In the genomic region with DNA sequence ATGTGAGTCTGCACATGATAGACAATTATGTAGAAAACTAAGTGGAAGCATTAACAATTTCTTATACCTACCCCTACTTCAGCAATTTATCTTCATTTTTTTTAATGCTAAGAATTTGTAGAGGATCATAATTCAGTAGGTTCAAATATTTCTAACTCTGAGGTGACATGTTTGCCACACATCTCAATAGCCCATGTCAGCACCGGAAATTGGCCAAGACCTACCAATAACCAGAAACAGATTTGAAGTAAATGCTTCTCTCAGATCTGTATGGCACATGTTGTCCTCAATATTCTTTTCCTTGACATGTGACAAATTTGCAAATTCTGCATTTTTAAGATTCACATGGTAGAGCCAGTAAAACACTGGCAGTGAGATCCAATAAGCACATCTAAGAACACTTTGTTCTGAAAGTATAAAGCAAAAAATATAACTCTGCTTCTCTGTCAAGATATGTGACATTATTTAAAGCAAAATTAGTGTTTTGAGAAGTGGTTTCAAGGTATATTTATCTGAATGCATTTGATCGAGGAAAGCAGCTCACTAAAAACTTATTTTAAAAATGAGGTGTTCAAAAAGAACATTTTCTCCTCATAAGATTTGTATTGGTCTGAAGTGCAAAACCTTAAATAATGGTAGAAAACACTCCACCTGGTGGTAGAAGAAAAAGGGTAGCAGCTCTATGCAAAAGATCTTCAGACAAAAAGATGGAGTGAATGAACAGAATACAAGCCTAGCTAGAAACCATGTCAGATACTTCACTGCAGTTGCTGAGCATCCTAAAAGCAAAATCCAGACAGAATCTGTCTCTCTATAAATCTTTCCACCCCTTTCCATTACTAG, we compare ENCODE assay signal across 9 cellular contexts.
DNase-seq lines count a peak whose midpoint lies in the region; ATAC-seq and TF ChIP-seq lines count a peak whose summit lies in the region.
"Had no signal": no experiment of that assay in that cellular context is flagged by ENCODE, and none has a peak within 500 bp of the region (broad histone marks: within the 10 kb centered on the region; RNA-seq: fewer than 3 reads in every experiment).

No MANE protein-coding gene starts in this region.

- H4K91ac ChIP-seq in IMR-90 (ENCODE audit: insufficient read depth, low read depth, low read length): no peak overlapping the region

- dilution Hi-C loops in IMR-90 (cut with HindIII; ENCODE audit: low sequenced_read_pairs, unreplicated experiment): no loop called here

- H3K9me3 ChIP-seq in IMR-90 (ENCODE audit: control insufficient read depth, insufficient read depth, low read length): no peaks in the 10 kb centered on the region
- H3K9me3 ChIP-seq: BLaER1 had no signal

- H2AK9ac ChIP-seq in IMR-90 (replicated peaks; ENCODE audit: low read depth, low read length, poor library complexity): no peak overlapping the region

- H2AFZ ChIP-seq in IMR-90 (replicated peaks; ENCODE audit: low read length, poor library complexity): no peak overlapping the region

- POLR2A ChIA-PET in IMR-90 (lab: Charles Lee; ENCODE audit: unreplicated experiment): no interaction called here

- ATAC-seq in IMR-90 (ENCODE audit: low read depth) (no peak), GM19395 (IDR thresholded peaks at IDR 0.05; ENCODE audit: unreplicated experiment) (no peak), HG02763 (IDR thresholded peaks at IDR 0.05; ENCODE audit: unreplicated experiment) (no peak)

- H3K4ac ChIP-seq in IMR-90 (ENCODE audit: low read depth, low read length): no peak overlapping the region

- no peak overlapping the region for H2AK5ac ChIP-seq in IMR-90 (ENCODE audit: low read depth, low read length)

- peak; percentile 50 for TF ChIP-seq CTCF in IMR-90 (conservative IDR thresholded peaks at IDR 0.05; ENCODE audit: low read depth, low read length)
- TF ChIP-seq CTCF in nephron progenitor cell (IDR thresholded peaks at IDR 0.05): peak; percentile 51

- H3K27me3 Mint-ChIP-seq in nephron progenitor cell (ENCODE audit: low read depth, poor library complexity): no peaks in the 10 kb centered on the region

- H3K14ac ChIP-seq in IMR-90 (replicated peaks; ENCODE audit: low read depth, low read length): no peak overlapping the region

- H3K36me3 Mint-ChIP-seq in nephron progenitor cell (ENCODE audit: low read depth): no peaks in the 10 kb centered on the region

- H3K36me3 ChIP-seq in IMR-90 (ENCODE audit: control insufficient read depth, insufficient read depth, low read length): no peaks in the 10 kb centered on the region
- H3K36me3 ChIP-seq: BLaER1 had no signal

- H4K5ac ChIP-seq in IMR-90 (ENCODE audit: low read depth, low read length): no peak overlapping the region

- H3K4me3 Mint-ChIP-seq in nephron progenitor cell: no peak overlapping the region

- peak; percentile 43 for TF ChIP-seq RAD21 in IMR-90 (IDR thresholded peaks at IDR 0.05; ENCODE audit: low read length)

- H3K9me3 Mint-ChIP-seq in nephron progenitor cell: peaks cover 14% of the 10 kb centered on the region

- no peak overlapping the region for H2BK120ac ChIP-seq in IMR-90 (ENCODE audit: low read depth, low read length)

- no peaks in the 10 kb centered on the region for H3K4me1 ChIP-seq in IMR-90 (ENCODE audit: control insufficient read depth, insufficient read depth, low read length)
- H3K4me1 ChIP-seq: BLaER1 had no signal

- H3K27me3 ChIP-seq in IMR-90 (ENCODE audit: control insufficient read depth, insufficient read depth, low read length): no peaks in the 10 kb centered on the region
- H3K27me3 ChIP-seq: BLaER1 had no signal

- H3K4me3 ChIP-seq in IMR-90 (ENCODE audit: insufficient read depth, low read depth, low read length): no peak overlapping the region
- H3K4me3 ChIP-seq: BLaER1 had no signal

- no peaks in the 10 kb centered on the region for H3K9me1 ChIP-seq in IMR-90 (ENCODE audit: insufficient read depth, low read length)

- H3K9ac ChIP-seq in IMR-90 (ENCODE audit: low read depth, low read length): no peak overlapping the region
- H3K9ac ChIP-seq: BLaER1 had no signal

- no peaks in the 10 kb centered on the region for H3K79me1 ChIP-seq in IMR-90 (ENCODE audit: low read depth in 1 of 2, low read length in 2 of 2)

- H4K8ac ChIP-seq in IMR-90 (ENCODE audit: low read depth in 2 of 2, low read length in 2 of 2): no peak overlapping the region

- H3K56ac ChIP-seq in IMR-90 (ENCODE audit: extremely low read depth, insufficient read depth, low read length): no peak overlapping the region

- H2BK5ac ChIP-seq in IMR-90 (ENCODE audit: low read depth, low read length, poor library complexity, severe bottlenecking): no peak overlapping the region

- H3K27ac Mint-ChIP-seq in nephron progenitor cell: no peak overlapping the region

- H2BK15ac ChIP-seq in IMR-90 (ENCODE audit: low read depth, low read length): no peak overlapping the region

- no peak overlapping the region for H3K4me2 ChIP-seq in IMR-90 (ENCODE audit: low read depth, low read length)
- H3K4me2 ChIP-seq: BLaER1 had no signal

- H3K18ac ChIP-seq in IMR-90 (ENCODE audit: low read depth, low read length): no peak overlapping the region

- no peak overlapping the region for H3K27ac ChIP-seq in IMR-90 (ENCODE audit: insufficient read depth, low read length)
- H3K27ac ChIP-seq: BLaER1 had no signal

- peak; percentile 7 for DNase-seq in NCI-H1694 treated with DMSO at 0.1 percent for 48 hours (lab: John Stamatoyannopoulos, UW)
- no peak for DNase-seq in NCI-H1694 (lab: John Stamatoyannopoulos, UW)
- peak; percentile 37 for DNase-seq in IMR-90
- peak; percentile 39 for DNase-seq in amniotic epithelial cell (ENCODE audit: low read depth)
- no peak for DNase-seq in nephron progenitor cell
- DNase-seq in DMS153 treated with DMSO at 0.1 percent for 48 hours (lab: John Stamatoyannopoulos, UW; ENCODE audit: unreplicated experiment): no peak

- no peak overlapping the region for H3K23ac ChIP-seq in IMR-90 (ENCODE audit: low read depth, low read length)

- BruUV-seq in IMR-90 (replicated peaks; lab: Mats Ljungman, UMichigan): no TSS peak

- no CpG with 5 or more reads among the region's 2 CpGs for WGBS in IMR-90 (ENCODE audit: extremely low coverage in 2 of 2, insufficient read length in 1 of 2), 2 experiments

- TF ChIP-seq POLR2A in IMR-90 (IDR thresholded peaks at IDR 0.05; ENCODE audit: low read depth, low read length): no peak

- CTCF ChIA-PET in IMR-90 (lab: Yijun Ruan, JAX): interaction anchor here (0.6 to 0.9 kb wide), 2 partner anchors 461 to 495 kb away, joined by 3 to 4 read pairs; no protein-coding TSS in a partner anchor

- H4K20me1 ChIP-seq in IMR-90 (ENCODE audit: insufficient read depth, low read length): no peaks in the 10 kb centered on the region
- H4K20me1 ChIP-seq: BLaER1 had no signal

- no peak overlapping the region for H2BK20ac ChIP-seq in IMR-90 (ENCODE audit: low read depth, low read length)

- in situ Hi-C loops in IMR-90 (cut with MboI; ENCODE audit: low sequenced_read_pairs): loop anchor here (5.0 to 25.0 kb wide), 3 partner anchors 494 to 999 kb away; no protein-coding TSS in a partner anchor

- intact Hi-C loops in IMR-90 (cut with micrococcal nuclease): loop anchor here (2.0 to 10.0 kb wide), 4 partner anchors 349 to 1633 kb away; no protein-coding TSS in a partner anchor

- H3K4me1 Mint-ChIP-seq in nephron progenitor cell: peaks cover 10% of the 10 kb centered on the region

TF ChIP-seq in IMR-90, 13 proteins besides CTCF, POLR2A, EP300 and RAD21:
- peak; percentile 51 for TF ChIP-seq SMC3 (IDR thresholded peaks at IDR 0.05; ENCODE audit: low read depth, low read length)
- TF ChIP-seq USF2 (IDR thresholded peaks at IDR 0.05; ENCODE audit: low read depth, low read length): no peak
- peak; percentile 29; the same call in 1 of the 2 replicates for TF ChIP-seq MAFK (IDR thresholded peaks at IDR 0.05; ENCODE audit: low read depth, low read length)
- TF ChIP-seq MXI1 (IDR thresholded peaks at IDR 0.05; ENCODE audit: borderline replicate concordance, low read depth, low read length): no peak
- TF ChIP-seq FOS (IDR thresholded peaks at IDR 0.05; ENCODE audit: low read depth, low read length): no peak
- TF ChIP-seq CHD1 (IDR thresholded peaks at IDR 0.05; ENCODE audit: low read depth, low read length): no peak
- TF ChIP-seq NFE2L2 (IDR thresholded peaks at IDR 0.05; ENCODE audit: low read depth, low read length): no peak

Comparison
In these comparisons a context has a peak if more than half of its experiments do, and no peak if none do; other contexts are left out.
1. DNase-seq: peak in NCI-H1694 treated with DMSO at 0.1 percent for 48 hours (single experiment), IMR-90 (single experiment) and amniotic epithelial cell (single experiment); none in NCI-H1694 (single experiment), nephron progenitor cell (single experiment) and DMS153 treated with DMSO at 0.1 percent for 48 hours (single experiment).